Comparison of ENCODE assay signal across 9 cellular contexts in the genomic region with DNA sequence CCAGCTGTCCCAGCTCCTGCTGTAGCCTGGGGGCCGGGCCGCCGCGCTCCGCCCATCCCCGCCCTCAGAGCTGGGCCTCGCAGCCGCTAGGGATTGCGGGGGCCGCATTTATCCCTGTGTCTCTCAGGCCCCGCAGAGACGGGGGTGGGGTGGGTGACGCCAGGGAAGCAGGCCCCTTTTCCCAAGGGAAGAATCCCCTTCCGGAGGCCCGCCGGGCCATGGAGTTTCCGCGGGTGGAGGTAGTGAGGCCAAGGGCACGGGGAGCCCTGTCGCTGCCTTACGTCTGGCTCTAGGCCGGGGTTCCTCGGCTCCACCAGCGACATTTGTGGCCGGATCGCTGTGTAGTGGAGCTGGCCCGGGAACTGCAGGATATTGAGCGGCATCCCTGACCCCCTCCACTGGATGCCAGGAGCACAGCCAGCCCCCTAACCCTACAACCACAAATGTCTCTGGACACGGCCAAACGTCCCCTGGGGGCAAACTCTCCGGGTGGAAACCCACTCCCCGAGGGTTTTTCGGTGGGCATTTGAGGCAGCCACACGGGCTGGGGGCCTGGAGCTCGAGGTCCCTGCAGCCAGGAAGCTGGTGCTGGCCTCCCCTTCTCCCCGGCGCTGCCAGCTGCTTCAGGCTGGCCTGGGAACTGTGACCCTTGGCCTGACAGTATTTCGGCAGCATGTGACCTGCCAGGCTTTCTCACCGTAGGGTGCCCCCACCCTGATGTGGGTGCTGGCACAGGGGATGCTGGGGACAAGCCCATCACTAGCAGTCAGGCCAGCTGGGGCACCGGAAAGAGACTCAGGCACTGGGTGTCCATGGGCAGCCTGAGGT. TPM values are rescaled to one million over a fixed set of nuclear protein-coding genes. Genes with fewer than 3 reads are reported as not detected.
DNase-seq lines count a peak whose midpoint lies in the region; ATAC-seq and TF ChIP-seq lines count a peak whose summit lies in the region.
"Had no signal": no experiment of that assay in that cellular context is flagged by ENCODE, and none has a peak within 500 bp of the region (broad histone marks: within the 10 kb centered on the region; RNA-seq: fewer than 3 reads in every experiment).

No MANE protein-coding gene starts in this region.

- in situ Hi-C loops in KBM-7 (cut with MboI; ENCODE audit: low pct_unique_long_range_greater_than_20kb, low sequenced_read_pairs): loop anchor here (10.0 kb wide), 1 partner anchor 80 kb away; no protein-coding TSS in a partner anchor

- intact Hi-C loops in left ventricle myocardium superior (cut with micrococcal nuclease): no loop called here
- intact Hi-C loops in posterior cingulate gyrus (cut with DNase I): loop anchor here (10.0 kb wide), 1 partner anchor 240 kb away; the partner anchor contains the start of gene TTYH2

- POLR2A ChIA-PET in activated naive CD8-positive, alpha-beta T cell treated with anti-CD3 and anti-CD28 coated beads, Interleukin-2, amount 10 ng/mL, durations not matched to agents 7 days and 5 days (lab: Charles Lee): no interaction called here

- H3K36me3 Mint-ChIP-seq in activated naive CD8-positive, alpha-beta T cell treated with anti-CD3 and anti-CD28 coated beads, Interleukin-2, amount 10 ng/mL, durations not matched to agents 7 days and 5 days: no peaks in the 10 kb centered on the region

- H3K27ac Mint-ChIP-seq in activated naive CD8-positive, alpha-beta T cell treated with anti-CD3 and anti-CD28 coated beads, Interleukin-2, amount 10 ng/mL, durations not matched to agents 7 days and 5 days: no peak overlapping the region

- no peaks in the 10 kb centered on the region for H3K9me3 Mint-ChIP-seq in activated naive CD8-positive, alpha-beta T cell treated with anti-CD3 and anti-CD28 coated beads, Interleukin-2, amount 10 ng/mL, durations not matched to agents 7 days and 5 days

- ATAC-seq in activated CD4-positive, CD25-positive, alpha-beta regulatory T cell treated with anti-CD3 and anti-CD28 coated beads, Interleukin-2, amount 50 U/mL, for 24 hours: no peak
- ATAC-seq in activated naive CD8-positive, alpha-beta T cell treated with anti-CD3 and anti-CD28 coated beads, Interleukin-2, amount 10 ng/mL, durations not matched to agents 7 days and 5 days (ENCODE audit: low read depth): peak; percentile 89
- peak; percentile 98 for ATAC-seq in left ventricle myocardium superior

- DNase-seq in activated CD4-positive, CD25-positive, alpha-beta regulatory T cell treated with anti-CD3 and anti-CD28 coated beads, Interleukin-2, amount 50 U/mL, for 16 hours (ENCODE audit: low read depth, low spot score): peak; percentile 20
- DNase-seq in HFF-Myc (ENCODE audit: extremely low read depth, low read depth): no peak
- DNase-seq in NCI-H1694 treated with DMSO at 0.1 percent for 48 hours (lab: John Stamatoyannopoulos, UW): peak; percentile 79
- peak; percentile 80 for DNase-seq in activated naive CD8-positive, alpha-beta T cell treated with anti-CD3 and anti-CD28 coated beads, Interleukin-2, amount 10 ng/mL, durations not matched to agents 7 days and 5 days
- DNase-seq in left ventricle myocardium superior: peak; percentile 97
- peak in 9 of 10 donors; percentile 74 to 98 (median 87) for DNase-seq in posterior cingulate gyrus
- DNase-seq in KBM-7: no peak

- H3K4me1 Mint-ChIP-seq in activated naive CD8-positive, alpha-beta T cell treated with anti-CD3 and anti-CD28 coated beads, Interleukin-2, amount 10 ng/mL, durations not matched to agents 7 days and 5 days: peaks cover 12% of the 10 kb centered on the region

- H3K4me3 ChIP-seq in HFF-Myc (replicated peaks; ENCODE audit: low read depth, low read length): peak overlapping the region; percentile 20; the same call in 1 of the 2 replicates

- H3K27me3 Mint-ChIP-seq in activated naive CD8-positive, alpha-beta T cell treated with anti-CD3 and anti-CD28 coated beads, Interleukin-2, amount 10 ng/mL, durations not matched to agents 7 days and 5 days: peaks cover 26% of the 10 kb centered on the region

- H3K4me3 Mint-ChIP-seq in activated naive CD8-positive, alpha-beta T cell treated with anti-CD3 and anti-CD28 coated beads, Interleukin-2, amount 10 ng/mL, durations not matched to agents 7 days and 5 days: no peak overlapping the region

- TF ChIP-seq CTCF in HFF-Myc (IDR thresholded peaks at IDR 0.05; ENCODE audit: low read depth, low read length, missing control alignments): no peak

RNA-seq across cellular contexts. Expression of gene CD300A, which starts 12.0 kb away (rescaled TPM):
- 10 to 100 TPM; 10.6 to 12.7 TPM for total RNA-seq in activated naive CD8-positive, alpha-beta T cell treated with anti-CD3 and anti-CD28 coated beads, Interleukin-2, amount 10 ng/mL, durations not matched to agents 7 days and 5 days
- 1.9 TPM for total RNA-seq in left ventricle myocardium superior
- total RNA-seq: lung microvascular endothelial cell had no signal

RNA-seq across cellular contexts. Expression of gene GPRC5C, which starts 22.5 kb away (rescaled TPM):
- total RNA-seq in activated naive CD8-positive, alpha-beta T cell treated with anti-CD3 and anti-CD28 coated beads, Interleukin-2, amount 10 ng/mL, durations not matched to agents 7 days and 5 days: not detected
- 34.4 TPM for total RNA-seq in left ventricle myocardium superior

Comparison
In these comparisons a context has a peak if more than half of its experiments do, and no peak if none do; other contexts are left out.
1. DNase-seq: peak in activated CD4-positive, CD25-positive, alpha-beta regulatory T cell treated with anti-CD3 and anti-CD28 coated beads, Interleukin-2, amount 50 U/mL, for 16 hours (single experiment), NCI-H1694 treated with DMSO at 0.1 percent for 48 hours (single experiment), activated naive CD8-positive, alpha-beta T cell treated with anti-CD3 and anti-CD28 coated beads, Interleukin-2, amount 10 ng/mL, durations not matched to agents 7 days and 5 days (single experiment), left ventricle myocardium superior (single experiment) and posterior cingulate gyrus (9 of 10); none in HFF-Myc (single experiment) and KBM-7 (single experiment).
2. ATAC-seq: peak in activated naive CD8-positive, alpha-beta T cell treated with anti-CD3 and anti-CD28 coated beads, Interleukin-2, amount 10 ng/mL, durations not matched to agents 7 days and 5 days (single experiment) and left ventricle myocardium superior (single experiment); none in activated CD4-positive, CD25-positive, alpha-beta regulatory T cell treated with anti-CD3 and anti-CD28 coated beads, Interleukin-2, amount 50 U/mL, for 24 hours (0 of 2).
3. RNA of gene GPRC5C, which starts 22.5 kb away (total RNA-seq): 34.4 TPM in left ventricle myocardium superior (single experiment); not detected in activated naive CD8-positive, alpha-beta T cell treated with anti-CD3 and anti-CD28 coated beads, Interleukin-2, amount 10 ng/mL, durations not matched to agents 7 days and 5 days; every median in the first group is over 10 times any median in the second.